ENCODE assay signal across 10 cellular contexts in the genomic region with DNA sequence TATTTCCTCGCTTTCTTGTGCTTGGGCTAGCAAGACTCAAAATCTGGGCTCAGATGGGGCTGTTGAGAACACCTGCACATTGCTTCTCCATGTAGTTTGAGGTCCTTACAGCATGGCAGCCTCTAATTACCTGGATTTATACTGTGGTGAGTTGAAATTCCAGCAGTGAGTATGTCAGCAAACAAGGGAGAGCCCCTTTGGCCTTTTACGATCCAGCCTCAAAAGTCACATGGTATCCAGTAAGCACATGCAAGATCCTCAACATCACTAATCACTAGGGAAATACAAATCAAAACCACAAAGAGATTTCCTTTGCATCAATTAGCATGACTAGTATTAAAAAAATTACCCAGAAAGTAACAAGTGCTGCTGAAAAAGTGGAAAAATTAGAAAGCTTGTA.
"Had no signal": no experiment of that assay in that cellular context is flagged by ENCODE, and none has a peak within 500 bp of the region (broad histone marks: within the 10 kb centered on the region; RNA-seq: fewer than 3 reads in every experiment).

No MANE protein-coding gene starts in this region.

- DNase-seq: H7, HFFc6, IMR-90, KG1 had no signal

- H3K4me1 ChIP-seq: HAP-1 had no signal

- H3K36me3 ChIP-seq: HAP-1 had no signal

- H3K4me2 ChIP-seq: GM23338 had no signal

- FAIRE-seq: H1, HTR-8/SVneo, K562 had no signal

- ATAC-seq: GM23338, HCT116, K562 had no signal

- H3K4me3 ChIP-seq: GM23338, HAP-1, K562 had no signal

- H3K9me3 ChIP-seq: HAP-1 had no signal

- H2AFZ ChIP-seq: GM23338 had no signal
